ENCODE assay signal across 11 cellular contexts in genomic region chr22:33476206-33476605, GRCh38.
"Had no signal": no experiment of that assay in that cellular context is flagged by ENCODE, and none has a peak within 500 bp of the region (broad histone marks: within the 10 kb centered on the region; RNA-seq: fewer than 3 reads in every experiment).

No MANE protein-coding gene starts in this region.

- H3K27me3 ChIP-seq: cardiac muscle cell, foreskin keratinocyte had no signal

- DNase-seq: activated CD4-positive, alpha-beta memory T cell treated with anti-CD3 and anti-CD28 coated beads for 36 hours; activated gamma-delta T cell treated with Interleukin-2 at 50 U/mL for 16 hours; activated naive CD8-positive, alpha-beta T cell treated with anti-CD3 and anti-CD28 coated beads for 36 hours; activated T-cell treated with anti-CD3 and anti-CD28 coated beads, Interleukin-2, amount 50 U/mL, for 4 hours; aorta; foreskin keratinocyte; stimulated activated CD4-positive, alpha-beta T cell treated with anti-CD3 and anti-CD28 coated beads, Interleukin-4, amount 100 ng/mL, for 24 hours; stimulated activated naive CD8-positive, alpha-beta T cell treated with anti-CD3 and anti-CD28 coated beads, Interleukin-15, amount 100 ng/mL, for 72 hours had no signal

- H3K4me1 ChIP-seq: foreskin keratinocyte had no signal

- H3K27ac ChIP-seq: cardiac muscle cell, foreskin keratinocyte, thoracic aorta had no signal

- FAIRE-seq: colon had no signal

- H3K9me3 ChIP-seq: thoracic aorta had no signal

- H3K36me3 ChIP-seq: cardiac muscle cell, thoracic aorta had no signal

- H3K4me3 ChIP-seq: cardiac muscle cell, thoracic aorta had no signal
